ENCODE assay signal across 21 cellular contexts in the genomic region with DNA sequence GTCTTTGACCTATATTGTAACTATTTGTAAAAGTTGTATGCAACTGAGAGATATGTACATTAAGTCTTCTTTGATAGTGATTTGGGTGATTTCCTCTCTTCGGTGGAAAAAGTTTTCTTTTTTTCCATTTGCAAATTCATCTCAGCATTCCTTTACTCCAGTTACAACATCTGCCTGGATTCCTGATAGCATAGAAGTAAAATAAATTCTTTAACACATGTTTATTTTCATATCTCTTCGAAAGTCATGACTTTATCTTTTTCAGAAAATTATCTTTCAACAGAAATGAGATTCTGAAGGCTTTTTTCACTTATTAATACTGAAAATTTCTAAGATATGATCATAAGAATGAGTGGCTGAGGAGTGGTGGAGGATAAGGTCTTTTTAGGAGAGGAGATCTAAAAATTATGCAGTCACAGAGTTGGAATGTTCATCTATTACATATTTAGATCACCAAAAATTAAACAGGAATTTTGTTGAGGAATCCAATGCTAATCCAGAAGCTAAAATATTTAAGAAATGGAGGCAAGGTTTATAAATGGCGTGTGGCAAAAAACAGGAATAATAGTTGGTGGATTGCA.
"Had no signal": no experiment of that assay in that cellular context is flagged by ENCODE, and none has a peak within 500 bp of the region (broad histone marks: within the 10 kb centered on the region; RNA-seq: fewer than 3 reads in every experiment).

No MANE protein-coding gene starts in this region.

- ATAC-seq: Panc1, PC-3, SK-N-SH treated with all-trans-retinoic acid at 6 μM for 48 hours had no signal

- H3K36me3 ChIP-seq: SJCRH30 had no signal

- H3K4me1 ChIP-seq: SJCRH30 had no signal

- DNase-seq: Karpas-422, KG1, MM.1S, NCI-H1092 treated with DMSO at 0.1 percent for 48 hours, NCI-H1436, NCI-H187, NCI-H2029, NCI-H2081 treated with DMSO at 0.1 percent for 48 hours, NCI-H2171, NCI-H226, NCI-H446, NCI-H510A, NCI-H524 treated with DMSO at 0.1 percent for 48 hours, NCI-H69, NCI-H774, PC-3, SHP77, SJCRH30 had no signal

- H3K9me3 ChIP-seq: SJCRH30 had no signal

- H3K27ac ChIP-seq: RWPE1, SJCRH30 had no signal

- H3K27me3 ChIP-seq: SJCRH30 had no signal

- H3K4me3 ChIP-seq: SJCRH30 had no signal
